Comparison of ENCODE assay signal across 8 cellular contexts in genomic region chr17:17913695-17914332, GRCh38. TPM values are rescaled to one million over a fixed set of nuclear protein-coding genes. Genes with fewer than 3 reads are reported as not detected.
DNase-seq lines count a peak whose midpoint lies in the region; ATAC-seq and TF ChIP-seq lines count a peak whose summit lies in the region.

No MANE protein-coding gene starts in this region.

- no TSS peak for BruUV-seq in OCI-LY7 (replicated peaks; lab: Mats Ljungman, UMichigan)

- no peak overlapping the region for H3K4me2 ChIP-seq in OCI-LY7 (ENCODE audit: low read length)

- peak; percentile 81 for DNase-seq in DMS79 treated with DMSO at 0.1 percent for 48 hours (lab: John Stamatoyannopoulos, UW)
- DNase-seq in HuH-7.5 (ENCODE audit: low spot score): peak; percentile 52
- DNase-seq in OCI-LY7 (ENCODE audit: low spot score): peak; percentile 21
- DNase-seq in amniotic epithelial cell (ENCODE audit: low read depth): peak; percentile 85
- DNase-seq in hepatic stellate cell (ENCODE audit: low spot score): peak; percentile 89
- peak; percentile 30 for DNase-seq in stimulated activated CD4-positive, alpha-beta T cell treated with anti-CD3 and anti-CD28 coated beads, Interleukin-1b, Interleukin-23, amount 100 ng/mL, for 48 hours
- DNase-seq in immature natural killer cell: no peak

- H3K4me3 ChIP-seq in OCI-LY7 (ENCODE audit: low read depth, low read length, poor library complexity, severe bottlenecking): no peak overlapping the region

- no peaks in the 10 kb centered on the region for H3K9me2 ChIP-seq in OCI-LY7 (ENCODE audit: insufficient read depth, low read length)

- no peaks in the 10 kb centered on the region for H3K79me2 ChIP-seq in OCI-LY7 (ENCODE audit: insufficient read depth, low read depth, low read length)

- intact Hi-C loops in OCI-LY7 (cut with micrococcal nuclease; ENCODE audit: unreplicated experiment): no loop called here

- no peak overlapping the region for H2AFZ ChIP-seq in OCI-LY7 (ENCODE audit: low read length)

- POLR2A ChIA-PET in OCI-LY7 (lab: Charles Lee): interaction anchor here (0.5 kb wide), 1 partner anchor 13 kb away, joined by 3 read pairs; no protein-coding TSS in a partner anchor

- H3K27ac ChIP-seq in OCI-LY7 (ENCODE audit: low read depth, low read length, poor library complexity, severe bottlenecking): no peak overlapping the region

- H3K36me3 Mint-ChIP-seq in immature natural killer cell: no peaks in the 10 kb centered on the region

- H3K9me3 Mint-ChIP-seq in immature natural killer cell: no peaks in the 10 kb centered on the region

- H4K20me1 ChIP-seq in OCI-LY7 (ENCODE audit: insufficient read depth, low read length): no peaks in the 10 kb centered on the region

- TF ChIP-seq CTCF in OCI-LY7 (conservative IDR thresholded peaks at IDR 0.05; ENCODE audit: low read length): no peak

- H3K36me3 ChIP-seq in OCI-LY7 (ENCODE audit: insufficient read depth, low read length): no peaks in the 10 kb centered on the region

- no peak overlapping the region for H3K4me3 Mint-ChIP-seq in immature natural killer cell

- H3K27me3 Mint-ChIP-seq in immature natural killer cell (ENCODE audit: low read depth in 3 of 3): peaks cover 0 to 2% (median 0%) of the 10 kb centered on the region in 3 donors

- H3K9me3 ChIP-seq in OCI-LY7 (ENCODE audit: low read length): no peaks in the 10 kb centered on the region

- no peak overlapping the region for H3K27ac Mint-ChIP-seq in immature natural killer cell

- no peak for ATAC-seq in GM21515 (IDR thresholded peaks at IDR 0.05; ENCODE audit: unreplicated experiment)

- CTCF ChIA-PET in OCI-LY7 (lab: Charles Lee; ENCODE audit: unreplicated experiment): no interaction called here

- peaks cover 0 to 3% of the 10 kb centered on the region in 2 donors for H3K4me1 Mint-ChIP-seq in immature natural killer cell

- H3K4me1 ChIP-seq in OCI-LY7 (ENCODE audit: insufficient read depth, low read length, poor library complexity, severe bottlenecking): no peaks in the 10 kb centered on the region

RNA-seq across cellular contexts. Expression of gene TOM1L2, which starts 58.4 kb away (rescaled TPM):
- 4.9 and 5.4 TPM in 2 replicates for total RNA-seq in OCI-LY7 (2014; rRNA removed; shearing (Covaris generic))
- total RNA-seq in OCI-LY7 (2022): 14.3 and 16.4 TPM in 2 replicates
- polyA plus RNA-seq in immature natural killer cell: 1 to 10 TPM; 1.9 to 6.1 (median 4.2) TPM

RNA-seq across cellular contexts. Expression of gene DRC3, which starts 58.8 kb away (rescaled TPM):
- not detected in 2 replicates for total RNA-seq in OCI-LY7 (2014; rRNA removed; shearing (Covaris generic))
- total RNA-seq in OCI-LY7 (2022): 0.19 and 0.50 TPM in 2 replicates
- 1 to 10 TPM in 1 of 3 donors, under 1 TPM in 1, not detected in 1; 0.52 to 2.1 TPM for polyA plus RNA-seq in immature natural killer cell

Comparison
In these comparisons a context has a peak if more than half of its experiments do, and no peak if none do; other contexts are left out.
1. DNase-seq: peak in DMS79 treated with DMSO at 0.1 percent for 48 hours (single experiment), HuH-7.5 (single experiment), OCI-LY7 (single experiment), amniotic epithelial cell (single experiment), hepatic stellate cell (single experiment) and stimulated activated CD4-positive, alpha-beta T cell treated with anti-CD3 and anti-CD28 coated beads, Interleukin-1b, Interleukin-23, amount 100 ng/mL, for 48 hours (single experiment); none in immature natural killer cell (0 of 3).